1 cellular context compared by ENCODE assay signal in the genomic region with DNA sequence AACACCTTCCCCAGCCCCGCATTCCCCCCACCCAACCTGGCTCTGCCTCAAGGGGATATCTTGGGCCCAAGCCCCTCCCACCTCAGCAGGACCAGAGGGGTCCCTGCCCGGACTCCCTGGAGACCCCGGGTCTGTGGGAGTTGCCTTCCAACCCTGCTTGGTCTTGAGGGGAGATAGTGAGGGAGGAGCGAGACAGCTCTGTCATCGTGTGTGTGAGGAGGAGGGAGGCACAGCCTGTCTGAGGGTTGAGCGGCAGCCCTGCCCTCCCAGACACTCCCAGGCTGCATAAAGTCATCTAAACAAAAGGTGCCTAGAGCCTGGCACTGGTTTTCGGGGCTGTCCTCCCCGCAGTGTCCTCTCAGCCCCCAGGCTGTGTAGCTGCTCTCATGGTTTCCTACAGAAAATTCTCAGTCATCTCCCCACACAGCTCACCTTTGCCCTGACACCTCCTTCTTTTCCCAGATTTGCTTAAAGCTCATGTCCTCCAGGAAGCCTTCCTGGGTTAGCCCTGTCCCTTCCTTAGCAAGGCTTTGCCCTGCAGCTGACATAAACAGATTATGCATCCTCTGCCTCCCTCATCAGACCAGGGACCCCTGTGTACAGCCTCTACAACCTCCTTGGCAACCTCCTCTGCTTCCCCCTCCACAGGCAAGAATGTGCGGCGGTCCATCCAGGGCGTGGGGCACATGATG.
TF ChIP-seq lines count a peak whose summit lies in the region.

No MANE protein-coding gene starts in this region.

TF ChIP-seq in WTC11, 78 proteins besides CTCF, POLR2A, EP300 and RAD21 (continued from another document):
- no peak for TF ChIP-seq ESRRA (CRISPR knock-in tag; IDR thresholded peaks at IDR 0.05; ENCODE audit: borderline replicate concordance)
